In the genomic region with DNA sequence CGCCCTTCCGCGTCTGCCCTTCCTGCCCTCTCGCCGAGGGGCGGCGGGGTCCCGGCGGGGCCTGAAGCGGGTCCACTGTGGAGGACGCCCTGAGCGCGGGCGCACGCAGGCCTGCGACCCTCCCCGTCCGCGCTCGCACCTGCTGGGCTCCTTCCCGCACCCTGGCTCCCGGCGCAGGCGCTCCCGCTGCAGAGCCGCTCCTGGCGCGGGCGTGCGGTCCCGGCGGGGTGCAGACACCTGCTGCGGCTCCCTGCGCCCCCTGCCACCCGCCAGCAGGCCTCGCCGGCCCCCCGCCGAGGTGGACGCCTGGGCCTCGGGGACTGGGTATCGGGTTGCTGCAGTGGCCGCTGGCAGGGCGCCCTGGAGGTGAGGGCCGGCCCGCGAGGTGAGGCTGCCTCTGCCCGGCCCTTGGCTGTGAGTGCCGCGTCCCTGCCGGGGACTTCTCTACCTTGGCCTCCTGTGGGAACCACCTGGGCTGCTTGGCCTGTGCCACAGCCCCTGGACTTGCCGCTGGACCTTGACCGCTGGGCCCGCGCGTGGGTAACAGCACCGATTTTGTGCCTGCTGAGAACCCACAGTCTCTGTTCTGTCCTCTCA, we compare ENCODE assay signal across 6 cellular contexts. TPM values are rescaled to one million over a fixed set of nuclear protein-coding genes. Genes with fewer than 3 reads are reported as not detected.
A peak's percentile ranks its signal among the peaks of the same experiment; 100 is the strongest.
DNase-seq lines count a peak whose midpoint lies in the region; ATAC-seq and TF ChIP-seq lines count a peak whose summit lies in the region.

No MANE protein-coding gene starts in this region.

- peaks cover 17% of the 10 kb centered on the region for H3K79me1 ChIP-seq in mesenchymal stem cell (replicated peaks; ENCODE audit: low read length, poor library complexity, severe bottlenecking)

- H4K8ac ChIP-seq in mesenchymal stem cell (ENCODE audit: low read length), result peak overlapping the region; percentile 38

- H3K79me2 ChIP-seq in DOHH2 (ENCODE audit: control insufficient read depth, low read length), result peaks cover 22% of the 10 kb centered on the region

- ATAC-seq in HG02852 (IDR thresholded peaks at IDR 0.05; ENCODE audit: unreplicated experiment), result peak; percentile 12
- peak; percentile 11 for ATAC-seq in activated T-helper 17 cell treated with anti-CD3 and anti-CD28 coated beads, Interleukin-2, amount 50 U/mL, for 72 hours (replicated peaks)

- H3K4me3 Mint-ChIP-seq in activated T-helper 17 cell treated with anti-CD3 and anti-CD28 coated beads, Interleukin-2, amount 50 U/mL, for 72 hours, result peak overlapping the region; percentile 80

- peak overlapping the region; percentile 9 for H2BK120ac ChIP-seq in mesenchymal stem cell (ENCODE audit: low read depth, low read length)

- H3K4me1 ChIP-seq in DOHH2 (ENCODE audit: control insufficient read depth, low read length) (peaks cover 26% of the 10 kb centered on the region), mesenchymal stem cell (ENCODE audit: control insufficient read depth, insufficient read depth, low read depth, low read length) (peaks cover 29% of the 10 kb centered on the region)

- no peaks in the 10 kb centered on the region for H3K27me3 Mint-ChIP-seq in activated T-helper 17 cell treated with anti-CD3 and anti-CD28 coated beads, Interleukin-2, amount 50 U/mL, for 72 hours

- no peaks in the 10 kb centered on the region for H3K36me3 ChIP-seq in DOHH2 (ENCODE audit: control insufficient read depth, low read length)
- peaks cover 0 to 7% of the 10 kb centered on the region in 2 experiments for H3K36me3 ChIP-seq in mesenchymal stem cell (ENCODE audit: control insufficient read depth in 1 of 2, insufficient read depth in 2 of 2, low read depth in 1 of 2, low read length in 2 of 2)

- DNase-seq in mesenchymal stem cell, result no peak
- DNase-seq in SKM-1 (lab: John Stamatoyannopoulos, UW; ENCODE audit: unreplicated experiment), result no peak
- no peak for DNase-seq in A172 (ENCODE audit: low spot score)

- H4K91ac ChIP-seq in mesenchymal stem cell (ENCODE audit: low read length), result peak overlapping the region; percentile 47

- H2AK5ac ChIP-seq in mesenchymal stem cell (ENCODE audit: low read length, severe bottlenecking), result no peak overlapping the region

- no peaks in the 10 kb centered on the region for H3K36me3 Mint-ChIP-seq in activated T-helper 17 cell treated with anti-CD3 and anti-CD28 coated beads, Interleukin-2, amount 50 U/mL, for 72 hours (ENCODE audit: low read depth)

- peak overlapping the region; percentile 78 for H3K9ac ChIP-seq in mesenchymal stem cell (ENCODE audit: low read length)

- H3K27me3 ChIP-seq in DOHH2 (ENCODE audit: control insufficient read depth, low read length) (peaks cover 3% of the 10 kb centered on the region; the same call in 1 of the 2 replicates), mesenchymal stem cell (ENCODE audit: control insufficient read depth in 1 of 2, insufficient read depth in 1 of 2, low read length in 2 of 2) (no peaks in the 10 kb centered on the region)

- H3K18ac ChIP-seq in mesenchymal stem cell (ENCODE audit: low read depth in 1 of 2, low read length in 2 of 2), result peak overlapping the region; percentile 80 to 81

- H3K4ac ChIP-seq in mesenchymal stem cell (ENCODE audit: low read depth in 1 of 2, low read length in 2 of 2), result peak overlapping the region in 1 of 2 experiments; percentile 94

- peak overlapping the region; percentile 72 for H3K4me3 ChIP-seq in DOHH2 (ENCODE audit: low read length)
- peak overlapping the region; percentile 82 to 83 for H3K4me3 ChIP-seq in mesenchymal stem cell (ENCODE audit: insufficient read depth in 1 of 2, low read depth in 1 of 2, low read length in 2 of 2)

- peak overlapping the region in 1 of 2 experiments; percentile 96 for H3K14ac ChIP-seq in mesenchymal stem cell (ENCODE audit: low read length in 2 of 2)

- peak overlapping the region in 1 of 2 experiments; percentile 89 for H3K23ac ChIP-seq in mesenchymal stem cell (ENCODE audit: low read length in 2 of 2)

- peak overlapping the region; percentile 71 for H3K27ac Mint-ChIP-seq in activated T-helper 17 cell treated with anti-CD3 and anti-CD28 coated beads, Interleukin-2, amount 50 U/mL, for 72 hours

- TF ChIP-seq CTCF in DOHH2 (IDR thresholded peaks at IDR 0.05; ENCODE audit: low read depth, low read length, poor library complexity, severe bottlenecking), result no peak

- H3K27ac ChIP-seq in DOHH2 (ENCODE audit: low read depth, low read length) (peak overlapping the region; percentile 34; the same call in 1 of the 2 replicates), mesenchymal stem cell (ENCODE audit: low read length, poor library complexity, severe bottlenecking) (no peak overlapping the region)

- H3K9me2 ChIP-seq in DOHH2 (replicated peaks; ENCODE audit: control insufficient read depth, low read length), result no peaks in the 10 kb centered on the region

- WGBS in mesenchymal stem cell, result 9% methylated on average over 48 of the region's 57 CpGs

- H3K9me3 Mint-ChIP-seq in activated T-helper 17 cell treated with anti-CD3 and anti-CD28 coated beads, Interleukin-2, amount 50 U/mL, for 72 hours, result no peaks in the 10 kb centered on the region

- peaks cover 14% of the 10 kb centered on the region for H4K20me1 ChIP-seq in DOHH2 (ENCODE audit: control insufficient read depth, insufficient read depth, low read depth, low read length)

- no peaks in the 10 kb centered on the region for H3K9me3 ChIP-seq in DOHH2 (ENCODE audit: control insufficient read depth, insufficient read depth, low read length)
- H3K9me3 ChIP-seq in mesenchymal stem cell (ENCODE audit: control insufficient read depth, low read length), result no peaks in the 10 kb centered on the region

- H3K4me1 Mint-ChIP-seq in activated T-helper 17 cell treated with anti-CD3 and anti-CD28 coated beads, Interleukin-2, amount 50 U/mL, for 72 hours, result peaks cover 6% of the 10 kb centered on the region

- H2BK5ac ChIP-seq in mesenchymal stem cell (ENCODE audit: low read depth, low read length, poor library complexity, severe bottlenecking), result no peak overlapping the region

- peak overlapping the region; percentile 15 for H2BK15ac ChIP-seq in mesenchymal stem cell (ENCODE audit: low read depth, poor library complexity, severe bottlenecking)

- H3F3A ChIP-seq in DOHH2 (ENCODE audit: control insufficient read depth, insufficient read depth), result 0 out of 2 replicates have a peak, but pooled peaks cover 4% of the 10 kb centered on the region

- H2BK12ac ChIP-seq in mesenchymal stem cell (ENCODE audit: low read length in 2 of 2), result peak overlapping the region in 1 of 2 experiments; percentile 54

- peak overlapping the region; percentile 93 for H3K4me2 ChIP-seq in DOHH2 (ENCODE audit: low read length)
- H3K4me2 ChIP-seq in mesenchymal stem cell (ENCODE audit: low read length, poor library complexity, severe bottlenecking), result peak overlapping the region; percentile 99

- H2AFZ ChIP-seq in mesenchymal stem cell (ENCODE audit: low read depth, low read length), result peak overlapping the region; percentile 75

RNA-seq across cellular contexts. Expression of a gene that starts 0.6 kb away (rescaled TPM):
- 10 to 100 TPM; 39.0 to 43.0 TPM for total RNA-seq in activated T-helper 17 cell treated with anti-CD3 and anti-CD28 coated beads, Interleukin-2, amount 50 U/mL, for 72 hours
- 18.4 TPM for polyA plus RNA-seq in mesenchymal stem cell (2013, experiment 1 of 2)
- 19.8 TPM for polyA plus RNA-seq in mesenchymal stem cell (2013, experiment 2 of 2)
- total RNA-seq in A172 (2014; rRNA removed; shearing (Covaris generic)), result 57.3 and 64.3 TPM in 2 replicates

RNA-seq across cellular contexts. Expression of a gene that starts 12.7 kb away (rescaled TPM):
- total RNA-seq in activated T-helper 17 cell treated with anti-CD3 and anti-CD28 coated beads, Interleukin-2, amount 50 U/mL, for 72 hours, result 10 to 100 TPM; 77.2 to 77.8 TPM
- 26.1 TPM for polyA plus RNA-seq in mesenchymal stem cell (2013, experiment 1 of 2)
- 24.7 TPM for polyA plus RNA-seq in mesenchymal stem cell (2013, experiment 2 of 2)
- 45.3 and 54.7 TPM in 2 replicates for total RNA-seq in A172 (2014; rRNA removed; shearing (Covaris generic))

RNA-seq across cellular contexts. Expression of a gene that starts 15.8 kb away (rescaled TPM):
- 10 to 100 TPM; 27.2 to 43.6 TPM for total RNA-seq in activated T-helper 17 cell treated with anti-CD3 and anti-CD28 coated beads, Interleukin-2, amount 50 U/mL, for 72 hours
- polyA plus RNA-seq in mesenchymal stem cell (2013, experiment 1 of 2), result 13.6 TPM
- polyA plus RNA-seq in mesenchymal stem cell (2013, experiment 2 of 2), result 13.2 TPM
- total RNA-seq in A172 (2014; rRNA removed; shearing (Covaris generic)), result 66.5 and 68.8 TPM in 2 replicates

RNA-seq across cellular contexts. Expression of a gene that starts 27.4 kb away (rescaled TPM):
- total RNA-seq in activated T-helper 17 cell treated with anti-CD3 and anti-CD28 coated beads, Interleukin-2, amount 50 U/mL, for 72 hours, result 10 to 100 TPM; 26.7 to 35.5 TPM
- 14.4 TPM for polyA plus RNA-seq in mesenchymal stem cell (2013, experiment 1 of 2)
- polyA plus RNA-seq in mesenchymal stem cell (2013, experiment 2 of 2), result 14.8 TPM
- total RNA-seq in A172 (2014; rRNA removed; shearing (Covaris generic)), result 47.4 and 56.0 TPM in 2 replicates

RNA-seq across cellular contexts. Expression of a gene that starts 54.4 kb away (rescaled TPM):
- 10 to 100 TPM; 23.3 to 45.5 TPM for total RNA-seq in activated T-helper 17 cell treated with anti-CD3 and anti-CD28 coated beads, Interleukin-2, amount 50 U/mL, for 72 hours
- polyA plus RNA-seq in mesenchymal stem cell (2013, experiment 1 of 2), result 57.4 TPM
- polyA plus RNA-seq in mesenchymal stem cell (2013, experiment 2 of 2), result 58.2 TPM
- 86.1 and 103 TPM in 2 replicates for total RNA-seq in A172 (2014; rRNA removed; shearing (Covaris generic))
